ENCODE assay signal across 1 cellular context in genomic region chr6:1311400-1312192, GRCh38.
TF ChIP-seq lines count a peak whose summit lies in the region.

A gene with protein sequence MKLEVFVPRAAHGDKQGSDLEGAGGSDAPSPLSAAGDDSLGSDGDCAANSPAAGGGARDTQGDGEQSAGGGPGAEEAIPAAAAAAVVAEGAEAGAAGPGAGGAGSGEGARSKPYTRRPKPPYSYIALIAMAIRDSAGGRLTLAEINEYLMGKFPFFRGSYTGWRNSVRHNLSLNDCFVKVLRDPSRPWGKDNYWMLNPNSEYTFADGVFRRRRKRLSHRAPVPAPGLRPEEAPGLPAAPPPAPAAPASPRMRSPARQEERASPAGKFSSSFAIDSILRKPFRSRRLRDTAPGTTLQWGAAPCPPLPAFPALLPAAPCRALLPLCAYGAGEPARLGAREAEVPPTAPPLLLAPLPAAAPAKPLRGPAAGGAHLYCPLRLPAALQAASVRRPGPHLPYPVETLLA (plus strand): TSS chr6:1312098. CDS start chr6:1312705, 607 bp downstream.

TF ChIP-seq in HepG2, 621 proteins besides CTCF, POLR2A, EP300 and RAD21 (continued from another document and continues in another):
- TF ChIP-seq, protein P1, sequence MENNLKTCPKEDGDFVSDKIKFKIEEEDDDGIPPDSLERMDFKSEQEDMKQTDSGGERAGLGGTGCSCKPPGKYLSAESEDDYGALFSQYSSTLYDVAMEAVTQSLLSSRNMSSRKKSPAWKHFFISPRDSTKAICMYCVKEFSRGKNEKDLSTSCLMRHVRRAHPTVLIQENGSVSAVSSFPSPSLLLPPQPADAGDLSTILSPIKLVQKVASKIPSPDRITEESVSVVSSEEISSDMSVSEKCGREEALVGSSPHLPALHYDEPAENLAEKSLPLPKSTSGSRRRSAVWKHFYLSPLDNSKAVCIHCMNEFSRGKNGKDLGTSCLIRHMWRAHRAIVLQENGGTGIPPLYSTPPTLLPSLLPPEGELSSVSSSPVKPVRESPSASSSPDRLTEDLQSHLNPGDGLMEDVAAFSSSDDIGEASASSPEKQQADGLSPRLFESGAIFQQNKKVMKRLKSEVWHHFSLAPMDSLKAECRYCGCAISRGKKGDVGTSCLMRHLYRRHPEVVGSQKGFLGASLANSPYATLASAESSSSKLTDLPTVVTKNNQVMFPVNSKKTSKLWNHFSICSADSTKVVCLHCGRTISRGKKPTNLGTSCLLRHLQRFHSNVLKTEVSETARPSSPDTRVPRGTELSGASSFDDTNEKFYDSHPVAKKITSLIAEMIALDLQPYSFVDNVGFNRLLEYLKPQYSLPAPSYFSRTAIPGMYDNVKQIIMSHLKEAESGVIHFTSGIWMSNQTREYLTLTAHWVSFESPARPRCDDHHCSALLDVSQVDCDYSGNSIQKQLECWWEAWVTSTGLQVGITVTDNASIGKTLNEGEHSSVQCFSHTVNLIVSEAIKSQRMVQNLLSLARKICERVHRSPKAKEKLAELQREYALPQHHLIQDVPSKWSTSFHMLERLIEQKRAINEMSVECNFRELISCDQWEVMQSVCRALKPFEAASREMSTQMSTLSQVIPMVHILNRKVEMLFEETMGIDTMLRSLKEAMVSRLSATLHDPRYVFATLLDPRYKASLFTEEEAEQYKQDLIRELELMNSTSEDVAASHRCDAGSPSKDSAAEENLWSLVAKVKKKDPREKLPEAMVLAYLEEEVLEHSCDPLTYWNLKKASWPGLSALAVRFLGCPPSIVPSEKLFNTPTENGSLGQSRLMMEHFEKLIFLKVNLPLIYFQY (CRISPR knock-in tag; IDR thresholded peaks at IDR 0.05; ENCODE audit: borderline replicate concordance), result peak; percentile 98; the same call in 1 of the 2 replicates
- TF ChIP-seq GABPB1 (CRISPR knock-in tag; IDR thresholded peaks at IDR 0.05) (peak; percentile 87), MNT (IDR thresholded peaks at IDR 0.05) (peak; percentile 28), ATF7-NPFF (CRISPR knock-in tag; IDR thresholded peaks at IDR 0.05; ENCODE audit: low read depth) (peak; percentile 96), ZNF605 (CRISPR knock-in tag; IDR thresholded peaks at IDR 0.05) (peak; percentile 92; the same call in 1 of the 2 replicates), RBAK (CRISPR knock-in tag; IDR thresholded peaks at IDR 0.05) (0 out of 2 replicates have a peak, but pooled peaks have one; percentile 28), CBX1 (IDR thresholded peaks at IDR 0.05; ENCODE audit: low read depth) (peak; percentile 99), LCORL (IDR thresholded peaks at IDR 0.05) (no peak), LCORL (CRISPR knock-in tag; IDR thresholded peaks at IDR 0.05) (peak; percentile 98), RXRB (CRISPR knock-in tag; IDR thresholded peaks at IDR 0.05; ENCODE audit: borderline replicate concordance) (peak; percentile 74; the same call in 1 of the 2 replicates), JARID2 (CRISPR knock-in tag; IDR thresholded peaks at IDR 0.05; ENCODE audit: insufficient replicate concordance) (peak; percentile 28), SALL2 (CRISPR knock-in tag; IDR thresholded peaks at IDR 0.05) (peak; percentile 99), HNF1B (CRISPR knock-in tag; IDR thresholded peaks at IDR 0.05) (peak; percentile 92), ZNF512 (CRISPR knock-in tag; IDR thresholded peaks at IDR 0.05) (no peak), HOXA5 (CRISPR knock-in tag; IDR thresholded peaks at IDR 0.05) (peak; percentile 91), MYNN (CRISPR knock-in tag; IDR thresholded peaks at IDR 0.05; ENCODE audit: low read depth) (no peak), ZNF121 (CRISPR knock-in tag; IDR thresholded peaks at IDR 0.05) (peak; percentile 61; the same call in 1 of the 2 replicates), NFKB2 (CRISPR knock-in tag; IDR thresholded peaks at IDR 0.05; ENCODE audit: borderline replicate concordance) (peak; percentile 91)
- TF ChIP-seq, protein P2, sequence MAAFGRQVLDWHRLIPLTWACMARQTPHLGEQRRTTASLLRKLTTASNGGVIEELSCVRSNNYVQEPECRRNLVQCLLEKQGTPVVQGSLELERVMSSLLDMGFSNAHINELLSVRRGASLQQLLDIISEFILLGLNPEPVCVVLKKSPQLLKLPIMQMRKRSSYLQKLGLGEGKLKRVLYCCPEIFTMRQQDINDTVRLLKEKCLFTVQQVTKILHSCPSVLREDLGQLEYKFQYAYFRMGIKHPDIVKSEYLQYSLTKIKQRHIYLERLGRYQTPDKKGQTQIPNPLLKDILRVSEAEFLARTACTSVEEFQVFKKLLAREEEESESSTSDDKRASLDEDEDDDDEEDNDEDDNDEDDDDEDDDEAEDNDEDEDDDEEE (CRISPR knock-in tag; IDR thresholded peaks at IDR 0.05), result peak; percentile 97
- TF ChIP-seq, protein P3, sequence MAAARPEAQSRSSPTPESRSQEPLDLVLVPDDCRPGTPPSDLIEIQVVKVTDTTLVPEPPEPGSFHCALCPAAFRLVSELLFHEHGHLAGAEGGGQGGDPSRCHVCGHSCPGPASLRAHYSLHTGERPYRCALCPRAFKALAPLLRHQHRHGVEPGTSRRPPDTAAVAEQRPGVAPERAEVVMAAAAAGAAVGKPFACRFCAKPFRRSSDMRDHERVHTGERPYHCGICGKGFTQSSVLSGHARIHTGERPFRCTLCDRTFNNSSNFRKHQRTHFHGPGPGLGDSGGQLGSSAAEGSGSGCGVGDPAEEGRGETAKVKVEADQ (CRISPR knock-in tag; IDR thresholded peaks at IDR 0.05; ENCODE audit: borderline replicate concordance), result peak; percentile 99
- TF ChIP-seq, protein P4, sequence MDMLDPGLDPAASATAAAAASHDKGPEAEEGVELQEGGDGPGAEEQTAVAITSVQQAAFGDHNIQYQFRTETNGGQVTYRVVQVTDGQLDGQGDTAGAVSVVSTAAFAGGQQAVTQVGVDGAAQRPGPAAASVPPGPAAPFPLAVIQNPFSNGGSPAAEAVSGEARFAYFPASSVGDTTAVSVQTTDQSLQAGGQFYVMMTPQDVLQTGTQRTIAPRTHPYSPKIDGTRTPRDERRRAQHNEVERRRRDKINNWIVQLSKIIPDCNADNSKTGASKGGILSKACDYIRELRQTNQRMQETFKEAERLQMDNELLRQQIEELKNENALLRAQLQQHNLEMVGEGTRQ (IDR thresholded peaks at IDR 0.05; ENCODE audit: low read depth, low read length), result no peak
- TF ChIP-seq, protein P4 (CRISPR knock-in tag; IDR thresholded peaks at IDR 0.05; ENCODE audit: borderline replicate concordance), result no peak; the same call in 1 of the 2 replicates
- TF ChIP-seq, protein P5, sequence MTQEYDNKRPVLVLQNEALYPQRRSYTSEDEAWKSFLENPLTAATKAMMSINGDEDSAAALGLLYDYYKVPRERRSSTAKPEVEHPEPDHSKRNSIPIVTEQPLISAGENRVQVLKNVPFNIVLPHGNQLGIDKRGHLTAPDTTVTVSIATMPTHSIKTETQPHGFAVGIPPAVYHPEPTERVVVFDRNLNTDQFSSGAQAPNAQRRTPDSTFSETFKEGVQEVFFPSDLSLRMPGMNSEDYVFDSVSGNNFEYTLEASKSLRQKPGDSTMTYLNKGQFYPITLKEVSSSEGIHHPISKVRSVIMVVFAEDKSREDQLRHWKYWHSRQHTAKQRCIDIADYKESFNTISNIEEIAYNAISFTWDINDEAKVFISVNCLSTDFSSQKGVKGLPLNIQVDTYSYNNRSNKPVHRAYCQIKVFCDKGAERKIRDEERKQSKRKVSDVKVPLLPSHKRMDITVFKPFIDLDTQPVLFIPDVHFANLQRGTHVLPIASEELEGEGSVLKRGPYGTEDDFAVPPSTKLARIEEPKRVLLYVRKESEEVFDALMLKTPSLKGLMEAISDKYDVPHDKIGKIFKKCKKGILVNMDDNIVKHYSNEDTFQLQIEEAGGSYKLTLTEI (CRISPR knock-in tag; conservative IDR thresholded peaks at IDR 0.05), result no peak
- TF ChIP-seq, protein P6, sequence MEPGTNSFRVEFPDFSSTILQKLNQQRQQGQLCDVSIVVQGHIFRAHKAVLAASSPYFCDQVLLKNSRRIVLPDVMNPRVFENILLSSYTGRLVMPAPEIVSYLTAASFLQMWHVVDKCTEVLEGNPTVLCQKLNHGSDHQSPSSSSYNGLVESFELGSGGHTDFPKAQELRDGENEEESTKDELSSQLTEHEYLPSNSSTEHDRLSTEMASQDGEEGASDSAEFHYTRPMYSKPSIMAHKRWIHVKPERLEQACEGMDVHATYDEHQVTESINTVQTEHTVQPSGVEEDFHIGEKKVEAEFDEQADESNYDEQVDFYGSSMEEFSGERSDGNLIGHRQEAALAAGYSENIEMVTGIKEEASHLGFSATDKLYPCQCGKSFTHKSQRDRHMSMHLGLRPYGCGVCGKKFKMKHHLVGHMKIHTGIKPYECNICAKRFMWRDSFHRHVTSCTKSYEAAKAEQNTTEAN (CRISPR knock-in tag; conservative IDR thresholded peaks at IDR 0.05), result peak; percentile 80; the same call in 1 of the 2 replicates
- TF ChIP-seq, protein P7, sequence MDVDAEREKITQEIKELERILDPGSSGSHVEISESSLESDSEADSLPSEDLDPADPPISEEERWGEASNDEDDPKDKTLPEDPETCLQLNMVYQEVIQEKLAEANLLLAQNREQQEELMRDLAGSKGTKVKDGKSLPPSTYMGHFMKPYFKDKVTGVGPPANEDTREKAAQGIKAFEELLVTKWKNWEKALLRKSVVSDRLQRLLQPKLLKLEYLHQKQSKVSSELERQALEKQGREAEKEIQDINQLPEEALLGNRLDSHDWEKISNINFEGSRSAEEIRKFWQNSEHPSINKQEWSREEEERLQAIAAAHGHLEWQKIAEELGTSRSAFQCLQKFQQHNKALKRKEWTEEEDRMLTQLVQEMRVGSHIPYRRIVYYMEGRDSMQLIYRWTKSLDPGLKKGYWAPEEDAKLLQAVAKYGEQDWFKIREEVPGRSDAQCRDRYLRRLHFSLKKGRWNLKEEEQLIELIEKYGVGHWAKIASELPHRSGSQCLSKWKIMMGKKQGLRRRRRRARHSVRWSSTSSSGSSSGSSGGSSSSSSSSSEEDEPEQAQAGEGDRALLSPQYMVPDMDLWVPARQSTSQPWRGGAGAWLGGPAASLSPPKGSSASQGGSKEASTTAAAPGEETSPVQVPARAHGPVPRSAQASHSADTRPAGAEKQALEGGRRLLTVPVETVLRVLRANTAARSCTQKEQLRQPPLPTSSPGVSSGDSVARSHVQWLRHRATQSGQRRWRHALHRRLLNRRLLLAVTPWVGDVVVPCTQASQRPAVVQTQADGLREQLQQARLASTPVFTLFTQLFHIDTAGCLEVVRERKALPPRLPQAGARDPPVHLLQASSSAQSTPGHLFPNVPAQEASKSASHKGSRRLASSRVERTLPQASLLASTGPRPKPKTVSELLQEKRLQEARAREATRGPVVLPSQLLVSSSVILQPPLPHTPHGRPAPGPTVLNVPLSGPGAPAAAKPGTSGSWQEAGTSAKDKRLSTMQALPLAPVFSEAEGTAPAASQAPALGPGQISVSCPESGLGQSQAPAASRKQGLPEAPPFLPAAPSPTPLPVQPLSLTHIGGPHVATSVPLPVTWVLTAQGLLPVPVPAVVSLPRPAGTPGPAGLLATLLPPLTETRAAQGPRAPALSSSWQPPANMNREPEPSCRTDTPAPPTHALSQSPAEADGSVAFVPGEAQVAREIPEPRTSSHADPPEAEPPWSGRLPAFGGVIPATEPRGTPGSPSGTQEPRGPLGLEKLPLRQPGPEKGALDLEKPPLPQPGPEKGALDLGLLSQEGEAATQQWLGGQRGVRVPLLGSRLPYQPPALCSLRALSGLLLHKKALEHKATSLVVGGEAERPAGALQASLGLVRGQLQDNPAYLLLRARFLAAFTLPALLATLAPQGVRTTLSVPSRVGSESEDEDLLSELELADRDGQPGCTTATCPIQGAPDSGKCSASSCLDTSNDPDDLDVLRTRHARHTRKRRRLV (CRISPR knock-in tag; IDR thresholded peaks at IDR 0.05), result no peak
